Comparison of ENCODE assay signal across 31 cellular contexts in genomic region chr13:29975287-29975686, GRCh38.
"Had no signal": no experiment of that assay in that cellular context is flagged by ENCODE, and none has a peak within 500 bp of the region (broad histone marks: within the 10 kb centered on the region; RNA-seq: fewer than 3 reads in every experiment).

No MANE protein-coding gene starts in this region.

- H3K27me3 Mint-ChIP-seq: naive thymus-derived CD8-positive, alpha-beta T cell; progenitor cell of endocrine pancreas; stimulated activated memory B cell treated with anti-CD40 and anti-IgM and Interleukin-4, amounts not matched to agents 10 μg/mL and 1 μg/mL and 100 μg/mL, for 72 hours; stimulated activated naive CD8-positive, alpha-beta T cell treated with anti-CD3 and anti-CD28 coated beads, Interleukin-15, amount 100 ng/mL, for 72 hours; type B pancreatic cell had no signal

- H3K27ac Mint-ChIP-seq: naive thymus-derived CD8-positive, alpha-beta T cell; natural killer cell treated with Interleukin-12 subunit alpha and Interleukin-12 subunit beta and Interleukin-15 and Interleukin-18, amount 100 ng/mL, for 72 hours; progenitor cell of endocrine pancreas; stimulated activated memory B cell treated with anti-CD40 and anti-IgM and Interleukin-4, amounts not matched to agents 10 μg/mL and 1 μg/mL and 100 μg/mL, for 72 hours; type B pancreatic cell had no signal

- DNase-seq: naive thymus-derived CD8-positive, alpha-beta T cell; nephron progenitor cell; nucleus accumbens; posterior cingulate gyrus; psoas muscle; right cardiac atrium; right lobe of liver; sigmoid colon; small intestine; stimulated activated CD4-positive, alpha-beta T cell treated with anti-CD3 and anti-CD28 coated beads, Interleukin-15, amount 100 ng/mL, for 24 hours; stimulated activated CD4-positive, alpha-beta T cell treated with anti-CD3 and anti-CD28 coated beads, Interleukin-2, amount 100 ng/mL, for 24 hours; stimulated activated CD4-positive, alpha-beta T cell treated with anti-CD3 and anti-CD28 coated beads, Interleukin-2, amount 100 ng/mL, for 48 hours; stimulated activated CD4-positive, alpha-beta T cell treated with anti-CD3 and anti-CD28 coated beads, Interleukin-4, amount 100 ng/mL, for 4 hours; stimulated activated CD8-positive, alpha-beta memory T cell treated with anti-CD3 and anti-CD28 coated beads, Interleukin-4, amount 100 ng/mL, for 48 hours; stimulated activated naive CD4-positive, alpha-beta T cell; stimulated activated naive CD8-positive, alpha-beta T cell treated with anti-CD3 and anti-CD28 coated beads, Interleukin-15, amount 100 ng/mL, for 72 hours; stimulated activated naive CD8-positive, alpha-beta T cell treated with anti-CD3 and anti-CD28 coated beads, Interleukin-15, Interleukin-2, amounts not matched to agents 100 U/mL and 50 U/mL, for 24 hours; substantia nigra; testis; tibial artery; transverse colon; upper lobe of right lung; uterus had no signal

- FAIRE-seq: small intestine had no signal

- H3K4me3 Mint-ChIP-seq: naive thymus-derived CD8-positive, alpha-beta T cell; natural killer cell treated with Interleukin-12 subunit alpha and Interleukin-12 subunit beta and Interleukin-15 and Interleukin-18, amount 100 ng/mL, for 72 hours; nephron progenitor cell; neural crest cell; stimulated activated memory B cell treated with anti-CD40 and anti-IgM and Interleukin-4, amounts not matched to agents 10 μg/mL and 1 μg/mL and 100 μg/mL, for 72 hours; stimulated activated naive CD8-positive, alpha-beta T cell treated with anti-CD3 and anti-CD28 coated beads, Interleukin-15, amount 100 ng/mL, for 72 hours; type B pancreatic cell had no signal

- H3K9me3 ChIP-seq: neutrophil, psoas muscle, right lobe of liver, sigmoid colon, suprapubic skin, testis, tibial artery, transverse colon, upper lobe of right lung, uterus had no signal

- H3K27ac ChIP-seq: neutrophil, parathyroid adenoma, psoas muscle, right lobe of liver, sigmoid colon, suprapubic skin, testis, tibial artery, transverse colon, upper lobe of right lung, uterus had no signal

- H3K4me1 Mint-ChIP-seq: naive thymus-derived CD8-positive, alpha-beta T cell; nephron progenitor cell; neural crest cell; stimulated activated memory B cell treated with anti-CD40 and anti-IgM and Interleukin-4, amounts not matched to agents 10 μg/mL and 1 μg/mL and 100 μg/mL, for 72 hours had no signal

- H3K4me3 ChIP-seq: psoas muscle, right lobe of liver, sigmoid colon, suprapubic skin, testis, tibial artery, transverse colon, upper lobe of right lung, uterus had no signal

- H3K9me3 Mint-ChIP-seq: naive thymus-derived CD8-positive, alpha-beta T cell; natural killer cell treated with Interleukin-12 subunit alpha and Interleukin-12 subunit beta and Interleukin-15 and Interleukin-18, amount 100 ng/mL, for 72 hours; nephron progenitor cell; stimulated activated memory B cell treated with anti-CD40 and anti-IgM and Interleukin-4, amounts not matched to agents 10 μg/mL and 1 μg/mL and 100 μg/mL, for 72 hours; stimulated activated naive CD8-positive, alpha-beta T cell treated with anti-CD3 and anti-CD28 coated beads, Interleukin-15, amount 100 ng/mL, for 72 hours; type B pancreatic cell had no signal

- H3K27me3 ChIP-seq: neutrophil, right lobe of liver, sigmoid colon, suprapubic skin, testis, tibial artery, transverse colon, upper lobe of right lung, uterus had no signal

- H3K4me1 ChIP-seq: parathyroid adenoma, psoas muscle, right lobe of liver, sigmoid colon, suprapubic skin, testis, tibial artery, transverse colon, upper lobe of right lung, uterus had no signal

- ATAC-seq: naive thymus-derived CD8-positive, alpha-beta T cell; natural killer cell treated with Interleukin-12 subunit alpha and Interleukin-12 subunit beta and Interleukin-15 and Interleukin-18, amount 100 ng/mL, for 72 hours; psoas muscle; right cardiac atrium; right lobe of liver; stimulated activated memory B cell treated with anti-CD40 and anti-IgM and Interleukin-4, amounts not matched to agents 10 μg/mL and 1 μg/mL and 100 μg/mL, for 72 hours; stimulated activated naive CD8-positive, alpha-beta T cell treated with anti-CD3 and anti-CD28 coated beads, Interleukin-15, amount 100 ng/mL, for 72 hours; stimulated activated naive CD8-positive, alpha-beta T cell treated with anti-CD3 and anti-CD28 coated beads, Interleukin-15, Interleukin-2, amounts not matched to agents 100 U/mL and 50 U/mL, for 24 hours; upper lobe of right lung had no signal

- H3K36me3 Mint-ChIP-seq: naive thymus-derived CD8-positive, alpha-beta T cell; natural killer cell treated with Interleukin-12 subunit alpha and Interleukin-12 subunit beta and Interleukin-15 and Interleukin-18, amount 100 ng/mL, for 72 hours; stimulated activated memory B cell treated with anti-CD40 and anti-IgM and Interleukin-4, amounts not matched to agents 10 μg/mL and 1 μg/mL and 100 μg/mL, for 72 hours; type B pancreatic cell had no signal

- H3K36me3 ChIP-seq: neutrophil, right lobe of liver, sigmoid colon, suprapubic skin, tibial artery, transverse colon, upper lobe of right lung, uterus had no signal
